ENCODE assay signal across 22 cellular contexts in the genomic region with DNA sequence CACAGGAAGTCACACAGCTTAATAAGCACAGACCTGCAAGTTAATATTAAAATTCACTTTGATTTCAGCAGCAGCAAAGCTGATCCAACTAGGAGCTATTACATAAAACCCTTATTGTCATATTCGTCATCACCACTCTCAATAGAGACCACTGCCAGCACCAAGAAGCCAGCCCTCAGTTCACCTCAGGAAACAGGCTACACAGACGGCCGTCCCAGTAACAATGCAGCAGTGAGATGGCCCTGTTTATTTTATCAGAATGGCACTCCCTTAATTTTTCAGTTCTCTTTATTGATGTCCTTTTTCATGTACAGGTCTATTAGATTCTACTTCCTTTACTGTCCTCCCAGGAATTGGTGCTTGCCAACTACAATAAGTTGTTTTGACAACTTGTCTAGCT.
DNase-seq lines count a peak whose midpoint lies in the region; ATAC-seq and TF ChIP-seq lines count a peak whose summit lies in the region.
"Had no signal": no experiment of that assay in that cellular context is flagged by ENCODE, and none has a peak within 500 bp of the region (broad histone marks: within the 10 kb centered on the region; RNA-seq: fewer than 3 reads in every experiment).

No MANE protein-coding gene starts in this region.

- H3K9ac ChIP-seq in muscle layer of colon (ENCODE audit: low read length), result no peak overlapping the region

- DNase-seq in NCI-H1092 treated with DMSO at 0.1 percent for 48 hours (lab: John Stamatoyannopoulos, UW) (peak; percentile 58), NCI-H1092 (lab: John Stamatoyannopoulos, UW) (no peak), heart right ventricle (peak in 1 of 2 donors; percentile 18), GM10248 (ENCODE audit: extremely low spot score) (no peak)
- DNase-seq in stimulated activated naive CD8-positive, alpha-beta T cell treated with anti-CD3 and anti-CD28 coated beads, Interleukin-15, amount 100 ng/mL, for 72 hours, result no peak
- DNase-seq: activated CD4-positive, alpha-beta T cell treated with anti-CD3 and anti-CD28 coated beads, Interleukin-2, amount 50 U/mL, for 4 hours; BE2C; Caco-2; cerebellar nuclear complex; effector memory CD8-positive, alpha-beta T cell; mesenchymal stem cell; NCI-H526; nephron progenitor cell; SHP77; stimulated activated CD4-positive, alpha-beta T cell treated with anti-CD3 and anti-CD28 coated beads, Interleukin-15, amount 100 ng/mL, for 24 hours; T-helper 1 cell; tibial artery had no signal

- CTCF ChIA-PET in GM10248 (lab: Yijun Ruan, JAX), result interaction anchor here (1.1 kb wide), 1 partner anchor 10 kb away, joined by 4 read pairs; no protein-coding TSS in a partner anchor

- H3K27me3 ChIP-seq in heart right ventricle (no peaks in the 10 kb centered on the region), muscle layer of colon (ENCODE audit: control insufficient read depth in 1 of 2, insufficient read depth in 2 of 2, low read length in 2 of 2) (no peaks in the 10 kb centered on the region)
- H3K27me3 ChIP-seq: BE2C, tibial artery had no signal

- H3K27ac ChIP-seq in heart right ventricle, result peak overlapping the region in 8 of 10 donors; percentile 7 to 64 (median 34)
- H3K27ac ChIP-seq in muscle layer of colon (ENCODE audit: low read depth, low read length), result peak overlapping the region; percentile 13
- H3K27ac ChIP-seq in temporal lobe (ENCODE audit: low read depth, low read length), result peak overlapping the region; percentile 59
- H3K27ac ChIP-seq: 22Rv1, tibial artery had no signal

- H3K4me1 Mint-ChIP-seq in stimulated activated naive CD8-positive, alpha-beta T cell treated with anti-CD3 and anti-CD28 coated beads, Interleukin-15, amount 100 ng/mL, for 72 hours, result peaks cover 19% of the 10 kb centered on the region

- peak; percentile 38 to 84 (median 77) for ATAC-seq in heart right ventricle
- no peak for ATAC-seq in GM18873 (IDR thresholded peaks at IDR 0.05; ENCODE audit: low FRiP score, unreplicated experiment)
- no peak for ATAC-seq in stimulated activated naive CD8-positive, alpha-beta T cell treated with anti-CD3 and anti-CD28 coated beads, Interleukin-15, amount 100 ng/mL, for 72 hours
- ATAC-seq: effector memory CD8-positive, alpha-beta T cell; stimulated activated effector memory CD8-positive, alpha-beta T cell treated with anti-CD3 and anti-CD28 coated beads, Interleukin-12 subunit alpha, Interleukin-12 subunit beta, amount 100 ng/mL, for 72 hours had no signal

- H3K27ac Mint-ChIP-seq in stimulated activated naive CD8-positive, alpha-beta T cell treated with anti-CD3 and anti-CD28 coated beads, Interleukin-15, amount 100 ng/mL, for 72 hours, result no peak overlapping the region
- H3K27ac Mint-ChIP-seq: effector memory CD8-positive, alpha-beta T cell; nephron progenitor cell; stimulated activated effector memory CD8-positive, alpha-beta T cell treated with anti-CD3 and anti-CD28 coated beads, Interleukin-12 subunit alpha, Interleukin-12 subunit beta, amount 100 ng/mL, for 72 hours had no signal

- WGBS in heart right ventricle, 2 donors, result 6 to 16% methylated on average over 3 of the region's 3 CpGs

- H3K4me1 ChIP-seq in heart right ventricle (peaks cover 0 to 62% (median 37%) of the 10 kb centered on the region in 9 donors), muscle layer of colon (ENCODE audit: insufficient read depth, low read length) (peaks cover 60% of the 10 kb centered on the region)
- H3K4me1 ChIP-seq: BE2C, Caco-2 had no signal

- POLR2A ChIA-PET in GM10248 (lab: Yijun Ruan, JAX), result no interaction called here

- no peak overlapping the region for H3K4me3 Mint-ChIP-seq in stimulated activated naive CD8-positive, alpha-beta T cell treated with anti-CD3 and anti-CD28 coated beads, Interleukin-15, amount 100 ng/mL, for 72 hours
- H3K4me3 Mint-ChIP-seq: effector memory CD8-positive, alpha-beta T cell; nephron progenitor cell; stimulated activated effector memory CD8-positive, alpha-beta T cell treated with anti-CD3 and anti-CD28 coated beads, Interleukin-12 subunit alpha, Interleukin-12 subunit beta, amount 100 ng/mL, for 72 hours had no signal

- no peaks in the 10 kb centered on the region for H3K27me3 Mint-ChIP-seq in stimulated activated naive CD8-positive, alpha-beta T cell treated with anti-CD3 and anti-CD28 coated beads, Interleukin-15, amount 100 ng/mL, for 72 hours
- H3K27me3 Mint-ChIP-seq: effector memory CD8-positive, alpha-beta T cell had no signal

- H3K36me3 ChIP-seq in heart right ventricle (no peaks in the 10 kb centered on the region), muscle layer of colon (ENCODE audit: insufficient read depth, low read length) (no peaks in the 10 kb centered on the region)
- H3K36me3 ChIP-seq: BE2C, tibial artery had no signal

- TF ChIP-seq CTCF in heart right ventricle (IDR thresholded peaks at IDR 0.05) (no peak), GM10248 (IDR thresholded peaks at IDR 0.05; ENCODE audit: control extremely low read depth, extremely low read depth, low read depth, missing control alignments) (no peak)

- intact Hi-C loops in heart right ventricle (cut with DNase I), result no loop called here

- H3K4me3 ChIP-seq in heart right ventricle (no peak overlapping the region), muscle layer of colon (ENCODE audit: low read depth in 1 of 2, low read length in 2 of 2) (no peak overlapping the region)
- H3K4me3 ChIP-seq: tibial artery had no signal

- H3K9me3 Mint-ChIP-seq in stimulated activated naive CD8-positive, alpha-beta T cell treated with anti-CD3 and anti-CD28 coated beads, Interleukin-15, amount 100 ng/mL, for 72 hours, result peaks cover 0 to 5% of the 10 kb centered on the region in 2 donors
- H3K9me3 Mint-ChIP-seq: effector memory CD8-positive, alpha-beta T cell; nephron progenitor cell; stimulated activated effector memory CD8-positive, alpha-beta T cell treated with anti-CD3 and anti-CD28 coated beads, Interleukin-12 subunit alpha, Interleukin-12 subunit beta, amount 100 ng/mL, for 72 hours had no signal

- H3K9me3 ChIP-seq in heart right ventricle (no peaks in the 10 kb centered on the region), muscle layer of colon (ENCODE audit: low read length) (no peaks in the 10 kb centered on the region)
- H3K9me3 ChIP-seq: BE2C, Caco-2, tibial artery had no signal

Comparison
In these comparisons a context has a peak if more than half of its experiments do, and no peak if none do; other contexts are left out.
1. ATAC-seq: peak in heart right ventricle (8 of 8); none in GM18873 (single experiment) and stimulated activated naive CD8-positive, alpha-beta T cell treated with anti-CD3 and anti-CD28 coated beads, Interleukin-15, amount 100 ng/mL, for 72 hours (single experiment).
2. Peak in every context shown above with its lines, with median percentiles within 50 percentile points of each other: H3K27ac ChIP-seq.